ENCODE assay signal across 10 cellular contexts in genomic region chr2:131040661-131041401, GRCh38. TPM values are rescaled to one million over a fixed set of nuclear protein-coding genes. Genes with fewer than 3 reads are reported as not detected.
DNase-seq lines count a peak whose midpoint lies in the region; ATAC-seq and TF ChIP-seq lines count a peak whose summit lies in the region.
"Had no signal": no experiment of that assay in that cellular context is flagged by ENCODE, and none has a peak within 500 bp of the region (broad histone marks: within the 10 kb centered on the region; RNA-seq: fewer than 3 reads in every experiment).

No MANE protein-coding gene starts in this region.

- no peak overlapping the region for H2BK15ac ChIP-seq in H9 (ENCODE audit: low read depth, low read length)

- no peak overlapping the region for H3T11ph ChIP-seq in H9 (ENCODE audit: low read length)

- no peak overlapping the region for H3K4ac ChIP-seq in H9 (ENCODE audit: low read depth, low read length)

- H3K79me1 ChIP-seq in H9 (ENCODE audit: insufficient read depth, low read depth, low read length, poor library complexity, severe bottlenecking) = no peaks in the 10 kb centered on the region

- H3K36me3 ChIP-seq in A673 (ENCODE audit: insufficient read depth, low read length, poor library complexity, severe bottlenecking) (no peaks in the 10 kb centered on the region), muscle layer of colon (ENCODE audit: insufficient read depth, low read length) (no peaks in the 10 kb centered on the region)

- CTCF ChIA-PET in A673 (lab: Charles Lee) = no interaction called here

- no peak overlapping the region for H4K5ac ChIP-seq in H9 (ENCODE audit: insufficient read length, low read depth, low read length)

- no TSS peak for BruUV-seq in A673 (replicated peaks; lab: Mats Ljungman, UMichigan)

- H4K20me1 ChIP-seq in H9 (ENCODE audit: control insufficient read depth, insufficient read depth, insufficient read length) = peaks cover 2% of the 10 kb centered on the region

- no peak overlapping the region for H2AFZ ChIP-seq in H9 (ENCODE audit: low read length)

- ATAC-seq in central memory CD8-positive, alpha-beta T cell (replicated peaks; ENCODE audit: extremely low read depth, poor library complexity, severe bottlenecking) = peak; percentile 54
- ATAC-seq in HG03442 (IDR thresholded peaks at IDR 0.05; ENCODE audit: unreplicated experiment) = no peak
- ATAC-seq in HG03097 (IDR thresholded peaks at IDR 0.05; ENCODE audit: low FRiP score, unreplicated experiment) = no peak

- H3K4me3 Mint-ChIP-seq in H9 = no peak overlapping the region
- H3K4me3 Mint-ChIP-seq in central memory CD8-positive, alpha-beta T cell = peak overlapping the region; percentile 91
- H3K4me3 Mint-ChIP-seq in CD14-positive monocyte = peak overlapping the region in 1 of 2 donors; percentile 39

- peaks cover 11% of the 10 kb centered on the region for H3K27me3 Mint-ChIP-seq in H9 (ENCODE audit: low read depth)
- no peaks in the 10 kb centered on the region for H3K27me3 Mint-ChIP-seq in central memory CD8-positive, alpha-beta T cell
- peaks cover 48 to 68% (median 64%) of the 10 kb centered on the region in 3 donors for H3K27me3 Mint-ChIP-seq in CD14-positive monocyte (ENCODE audit: low read depth in 3 of 3)

- H2BK12ac ChIP-seq in H9 (ENCODE audit: insufficient read length, low read depth, low read length) = no peak overlapping the region

- peaks cover 9% of the 10 kb centered on the region in 2 experiments for H3K4me1 Mint-ChIP-seq in H9
- peaks cover 44% of the 10 kb centered on the region for H3K4me1 Mint-ChIP-seq in central memory CD8-positive, alpha-beta T cell
- no peaks in the 10 kb centered on the region for H3K4me1 Mint-ChIP-seq in CD14-positive monocyte

- DNase-seq in A673 (ENCODE audit: low spot score) (peak; percentile 10), H9 (peak; percentile 59), NCI-H2081 treated with DMSO at 0.1 percent for 48 hours (lab: John Stamatoyannopoulos, UW) (no peak), CD14-positive monocyte (ENCODE audit: low spot score) (no peak)
- DNase-seq in central memory CD8-positive, alpha-beta T cell (ENCODE audit: low spot score in 2 of 2) = peak in 1 of 2 donors; percentile 13
- DNase-seq: NCI-H2029 had no signal

- no peaks in the 10 kb centered on the region for H3K23me2 ChIP-seq in H9 (ENCODE audit: insufficient read length, low read depth, low read length, poor library complexity, severe bottlenecking)

- no peak overlapping the region for H2BK120ac ChIP-seq in H9 (ENCODE audit: low read depth, low read length, poor library complexity, severe bottlenecking)

- H3K36me3 Mint-ChIP-seq in H9 (ENCODE audit: insufficient read depth in 1 of 3, low read depth in 3 of 3) = peaks cover 0 to 4% (median 2%) of the 10 kb centered on the region in 3 experiments; a peak in 3 of 7 replicates
- peaks cover 3% of the 10 kb centered on the region for H3K36me3 Mint-ChIP-seq in central memory CD8-positive, alpha-beta T cell (ENCODE audit: insufficient read depth)
- no peaks in the 10 kb centered on the region for H3K36me3 Mint-ChIP-seq in CD14-positive monocyte

- H3K18ac ChIP-seq in H9 (ENCODE audit: insufficient read length, low read depth, low read length) = no peak overlapping the region

- no peak overlapping the region for H3K27ac ChIP-seq in A673 (ENCODE audit: low read depth, low read length, poor library complexity, severe bottlenecking)
- no peak overlapping the region for H3K27ac ChIP-seq in H9 (ENCODE audit: insufficient read length, low read depth, low read length)
- H3K27ac ChIP-seq in muscle layer of colon (ENCODE audit: low read depth, low read length) = peak overlapping the region; percentile 31
- H3K27ac ChIP-seq: HL-60 had no signal

- H2BK20ac ChIP-seq in H9 (ENCODE audit: low read depth, low read length, poor library complexity, severe bottlenecking) = no peak overlapping the region

- H3K4me3 ChIP-seq in A673 (ENCODE audit: low read depth, low read length, poor library complexity, severe bottlenecking) = no peak overlapping the region
- H3K4me3 ChIP-seq in muscle layer of colon (ENCODE audit: low read depth in 1 of 2, low read length in 2 of 2) = no peak overlapping the region

- H3K9me3 ChIP-seq in A673 (ENCODE audit: low read depth, low read length, poor library complexity, severe bottlenecking) (no peaks in the 10 kb centered on the region), H9 (ENCODE audit: control insufficient read depth, low read depth, low read length) (no peaks in the 10 kb centered on the region), muscle layer of colon (ENCODE audit: low read length) (no peaks in the 10 kb centered on the region)

- intact Hi-C loops in A673 (cut with micrococcal nuclease; ENCODE audit: unreplicated experiment) = no loop called here
- intact Hi-C loops in CD14-positive monocyte (cut with micrococcal nuclease) = no loop called here

- no CpG with 5 or more reads among the region's 23 CpGs for WGBS in H9 (ENCODE audit: extremely low coverage, insufficient read length, low lambda C conversion rate)

- H3K27ac Mint-ChIP-seq in H9 (peak overlapping the region; percentile 25 to 75 (median 46); a peak in 3 of 7 replicates), CD14-positive monocyte (peak overlapping the region in 1 of 7 donors; percentile 20)
- H3K27ac Mint-ChIP-seq in central memory CD8-positive, alpha-beta T cell (ENCODE audit: low read depth) = peak overlapping the region; percentile 83

- H3K9ac ChIP-seq in H9 (ENCODE audit: extremely low read depth, insufficient read length, low read length) (no peak overlapping the region), muscle layer of colon (ENCODE audit: low read length) (no peak overlapping the region)

- no peaks in the 10 kb centered on the region for H3K27me3 ChIP-seq in A673 (replicated peaks; ENCODE audit: insufficient read depth, low read depth, low read length, poor library complexity)
- H3K27me3 ChIP-seq in H9 (ENCODE audit: insufficient read depth, low read length) = no peaks in the 10 kb centered on the region
- no peaks in the 10 kb centered on the region for H3K27me3 ChIP-seq in muscle layer of colon (ENCODE audit: control insufficient read depth in 1 of 2, insufficient read depth in 2 of 2, low read length in 2 of 2)

- no peak overlapping the region for H3K14ac ChIP-seq in H9 (ENCODE audit: insufficient read depth, low read length)

- no peak overlapping the region for H3K23ac ChIP-seq in H9 (ENCODE audit: insufficient read length, low read depth, low read length)

- TF ChIP-seq CTCF in A673 (conservative IDR thresholded peaks at IDR 0.05; ENCODE audit: low read depth, low read length) = 0 out of 2 replicates have a peak, but pooled peaks have one; percentile 19
- peak; percentile 42 for TF ChIP-seq CTCF in H9 (conservative IDR thresholded peaks at IDR 0.05)
- no peak for TF ChIP-seq CTCF in CD14-positive monocyte (IDR thresholded peaks at IDR 0.05)

- H3K4me2 ChIP-seq in H9 (ENCODE audit: insufficient read depth, insufficient read length, low read length) = no peak overlapping the region

- H4K8ac ChIP-seq in H9 (replicated peaks; ENCODE audit: insufficient read length, low read depth, low read length) = no peak overlapping the region

- H3K9me3 Mint-ChIP-seq in H9 (no peaks in the 10 kb centered on the region; a peak in 1 of 5 replicates), CD14-positive monocyte (peaks cover 0 to 3% (median 0%) of the 10 kb centered on the region in 7 donors)
- no peaks in the 10 kb centered on the region for H3K9me3 Mint-ChIP-seq in central memory CD8-positive, alpha-beta T cell

- H3K79me2 ChIP-seq in H9 (ENCODE audit: insufficient read depth, low read length) = no peaks in the 10 kb centered on the region

- no peak overlapping the region for H3K56ac ChIP-seq in H9 (ENCODE audit: insufficient read length, low read depth, low read length)

- H4K91ac ChIP-seq in H9 (ENCODE audit: insufficient read length, low read depth, low read length) = no peak overlapping the region

- no peak overlapping the region for H2AK5ac ChIP-seq in H9 (ENCODE audit: insufficient read length, low read length)

- H2BK5ac ChIP-seq in H9 (ENCODE audit: insufficient read length, low read length) = no peak overlapping the region

- POLR2A ChIA-PET in A673 (lab: Charles Lee; ENCODE audit: low non-redundant PET) = no interaction called here

- H3K4me1 ChIP-seq in A673 (ENCODE audit: insufficient read depth, low read length, poor library complexity, severe bottlenecking) (no peaks in the 10 kb centered on the region), H9 (ENCODE audit: insufficient read depth, low read length) (no peaks in the 10 kb centered on the region), muscle layer of colon (ENCODE audit: insufficient read depth, low read length) (peaks cover 19% of the 10 kb centered on the region)

RNA-seq across cellular contexts. Expression of gene FAM168B, which starts 52.4 kb away (rescaled TPM):
- total RNA-seq in A673 (2021) (143 and 149 TPM in 2 replicates), H9 (2021) (75.1 and 81.4 TPM in 2 replicates)
- 10 to 100 TPM; 20.5 to 22.6 TPM for polyA plus RNA-seq in CD14-positive monocyte

Comparison
In these comparisons a context has a peak if more than half of its experiments do, and no peak if none do; other contexts are left out.
1. DNase-seq: peak in A673 (single experiment) and H9 (single experiment); none in NCI-H2081 treated with DMSO at 0.1 percent for 48 hours (single experiment) and CD14-positive monocyte (single experiment).